In the genomic region with DNA sequence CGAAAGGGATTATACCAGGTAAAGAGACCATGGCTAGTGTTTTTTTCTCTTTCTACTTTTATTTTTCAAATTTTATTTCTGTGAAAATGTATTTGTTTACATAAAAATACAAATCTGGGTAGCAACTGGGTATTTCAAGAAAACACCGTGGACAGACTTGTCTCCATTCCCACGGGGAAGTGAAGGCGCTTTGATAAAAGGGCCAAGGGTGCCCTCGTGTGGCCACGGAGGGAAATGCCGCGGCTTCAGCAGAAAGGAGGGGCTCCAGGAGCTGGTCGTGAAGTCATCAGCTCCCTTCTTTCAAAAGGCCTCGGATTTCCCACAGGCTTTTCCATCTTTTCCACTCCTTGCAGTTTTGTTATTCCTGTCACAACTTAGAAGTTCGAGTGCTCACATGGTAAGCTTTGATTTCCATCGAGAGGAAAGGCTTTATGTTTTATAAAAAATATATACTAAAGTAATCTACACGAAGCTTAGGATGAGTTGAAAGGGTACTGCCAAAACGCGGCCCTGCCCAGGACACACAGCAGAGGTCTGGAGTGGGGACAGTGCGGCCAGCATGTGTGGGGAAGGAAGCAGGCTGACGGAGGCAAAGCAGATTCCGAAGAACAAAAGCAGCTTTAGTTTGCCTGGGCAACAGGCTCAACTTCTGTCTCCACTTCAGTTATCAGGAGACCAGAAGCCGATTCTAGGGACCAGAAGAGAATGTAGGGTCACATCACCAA, we compare ENCODE assay signal across 1 cellular context.
TF ChIP-seq lines count a peak whose summit lies in the region.

No MANE protein-coding gene starts in this region.

TF ChIP-seq in K562, 482 proteins besides CTCF, POLR2A, EP300 and RAD21 (continued from another document):
- TF ChIP-seq, protein P1, sequence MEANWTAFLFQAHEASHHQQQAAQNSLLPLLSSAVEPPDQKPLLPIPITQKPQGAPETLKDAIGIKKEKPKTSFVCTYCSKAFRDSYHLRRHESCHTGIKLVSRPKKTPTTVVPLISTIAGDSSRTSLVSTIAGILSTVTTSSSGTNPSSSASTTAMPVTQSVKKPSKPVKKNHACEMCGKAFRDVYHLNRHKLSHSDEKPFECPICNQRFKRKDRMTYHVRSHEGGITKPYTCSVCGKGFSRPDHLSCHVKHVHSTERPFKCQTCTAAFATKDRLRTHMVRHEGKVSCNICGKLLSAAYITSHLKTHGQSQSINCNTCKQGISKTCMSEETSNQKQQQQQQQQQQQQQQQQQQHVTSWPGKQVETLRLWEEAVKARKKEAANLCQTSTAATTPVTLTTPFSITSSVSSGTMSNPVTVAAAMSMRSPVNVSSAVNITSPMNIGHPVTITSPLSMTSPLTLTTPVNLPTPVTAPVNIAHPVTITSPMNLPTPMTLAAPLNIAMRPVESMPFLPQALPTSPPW (CRISPR knock-in tag; IDR thresholded peaks at IDR 0.05), result peak; percentile 67
- TF ChIP-seq TBL1XR1 (IDR thresholded peaks at IDR 0.05; ENCODE audit: low read length in 2 of 2), result no peak
- TF ChIP-seq, protein P2, sequence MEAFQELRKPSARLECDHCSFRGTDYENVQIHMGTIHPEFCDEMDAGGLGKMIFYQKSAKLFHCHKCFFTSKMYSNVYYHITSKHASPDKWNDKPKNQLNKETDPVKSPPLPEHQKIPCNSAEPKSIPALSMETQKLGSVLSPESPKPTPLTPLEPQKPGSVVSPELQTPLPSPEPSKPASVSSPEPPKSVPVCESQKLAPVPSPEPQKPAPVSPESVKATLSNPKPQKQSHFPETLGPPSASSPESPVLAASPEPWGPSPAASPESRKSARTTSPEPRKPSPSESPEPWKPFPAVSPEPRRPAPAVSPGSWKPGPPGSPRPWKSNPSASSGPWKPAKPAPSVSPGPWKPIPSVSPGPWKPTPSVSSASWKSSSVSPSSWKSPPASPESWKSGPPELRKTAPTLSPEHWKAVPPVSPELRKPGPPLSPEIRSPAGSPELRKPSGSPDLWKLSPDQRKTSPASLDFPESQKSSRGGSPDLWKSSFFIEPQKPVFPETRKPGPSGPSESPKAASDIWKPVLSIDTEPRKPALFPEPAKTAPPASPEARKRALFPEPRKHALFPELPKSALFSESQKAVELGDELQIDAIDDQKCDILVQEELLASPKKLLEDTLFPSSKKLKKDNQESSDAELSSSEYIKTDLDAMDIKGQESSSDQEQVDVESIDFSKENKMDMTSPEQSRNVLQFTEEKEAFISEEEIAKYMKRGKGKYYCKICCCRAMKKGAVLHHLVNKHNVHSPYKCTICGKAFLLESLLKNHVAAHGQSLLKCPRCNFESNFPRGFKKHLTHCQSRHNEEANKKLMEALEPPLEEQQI (IDR thresholded peaks at IDR 0.05), result no peak
- TF ChIP-seq ZKSCAN3 (CRISPR knock-in tag; IDR thresholded peaks at IDR 0.05), result no peak
- TF ChIP-seq GATAD2B (IDR thresholded peaks at IDR 0.05; ENCODE audit: borderline replicate concordance), result no peak
- no peak for TF ChIP-seq PURB (CRISPR knock-in tag; IDR thresholded peaks at IDR 0.05; ENCODE audit: low read depth)
- TF ChIP-seq SMC3 (conservative IDR thresholded peaks at IDR 0.05; ENCODE audit: insufficient read depth, low read depth, low read length), result peak; percentile 88
- TF ChIP-seq MYC (IDR thresholded peaks at IDR 0.05; ENCODE audit: low read depth, low read length), result 0 out of 2 replicates have a peak, but pooled peaks have one; percentile 23
- no peak for TF ChIP-seq MYC (CRISPR knock-in tag; IDR thresholded peaks at IDR 0.05; ENCODE audit: borderline replicate concordance, low read depth)
- TF ChIP-seq MCM3 (IDR thresholded peaks at IDR 0.05), result no peak
- TF ChIP-seq, protein P3, sequence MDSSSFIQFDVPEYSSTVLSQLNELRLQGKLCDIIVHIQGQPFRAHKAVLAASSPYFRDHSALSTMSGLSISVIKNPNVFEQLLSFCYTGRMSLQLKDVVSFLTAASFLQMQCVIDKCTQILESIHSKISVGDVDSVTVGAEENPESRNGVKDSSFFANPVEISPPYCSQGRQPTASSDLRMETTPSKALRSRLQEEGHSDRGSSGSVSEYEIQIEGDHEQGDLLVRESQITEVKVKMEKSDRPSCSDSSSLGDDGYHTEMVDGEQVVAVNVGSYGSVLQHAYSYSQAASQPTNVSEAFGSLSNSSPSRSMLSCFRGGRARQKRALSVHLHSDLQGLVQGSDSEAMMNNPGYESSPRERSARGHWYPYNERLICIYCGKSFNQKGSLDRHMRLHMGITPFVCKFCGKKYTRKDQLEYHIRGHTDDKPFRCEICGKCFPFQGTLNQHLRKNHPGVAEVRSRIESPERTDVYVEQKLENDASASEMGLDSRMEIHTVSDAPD (CRISPR knock-in tag; IDR thresholded peaks at IDR 0.05), result no peak
- no peak for TF ChIP-seq SOX6 (IDR thresholded peaks at IDR 0.05)
- TF ChIP-seq, protein P4, sequence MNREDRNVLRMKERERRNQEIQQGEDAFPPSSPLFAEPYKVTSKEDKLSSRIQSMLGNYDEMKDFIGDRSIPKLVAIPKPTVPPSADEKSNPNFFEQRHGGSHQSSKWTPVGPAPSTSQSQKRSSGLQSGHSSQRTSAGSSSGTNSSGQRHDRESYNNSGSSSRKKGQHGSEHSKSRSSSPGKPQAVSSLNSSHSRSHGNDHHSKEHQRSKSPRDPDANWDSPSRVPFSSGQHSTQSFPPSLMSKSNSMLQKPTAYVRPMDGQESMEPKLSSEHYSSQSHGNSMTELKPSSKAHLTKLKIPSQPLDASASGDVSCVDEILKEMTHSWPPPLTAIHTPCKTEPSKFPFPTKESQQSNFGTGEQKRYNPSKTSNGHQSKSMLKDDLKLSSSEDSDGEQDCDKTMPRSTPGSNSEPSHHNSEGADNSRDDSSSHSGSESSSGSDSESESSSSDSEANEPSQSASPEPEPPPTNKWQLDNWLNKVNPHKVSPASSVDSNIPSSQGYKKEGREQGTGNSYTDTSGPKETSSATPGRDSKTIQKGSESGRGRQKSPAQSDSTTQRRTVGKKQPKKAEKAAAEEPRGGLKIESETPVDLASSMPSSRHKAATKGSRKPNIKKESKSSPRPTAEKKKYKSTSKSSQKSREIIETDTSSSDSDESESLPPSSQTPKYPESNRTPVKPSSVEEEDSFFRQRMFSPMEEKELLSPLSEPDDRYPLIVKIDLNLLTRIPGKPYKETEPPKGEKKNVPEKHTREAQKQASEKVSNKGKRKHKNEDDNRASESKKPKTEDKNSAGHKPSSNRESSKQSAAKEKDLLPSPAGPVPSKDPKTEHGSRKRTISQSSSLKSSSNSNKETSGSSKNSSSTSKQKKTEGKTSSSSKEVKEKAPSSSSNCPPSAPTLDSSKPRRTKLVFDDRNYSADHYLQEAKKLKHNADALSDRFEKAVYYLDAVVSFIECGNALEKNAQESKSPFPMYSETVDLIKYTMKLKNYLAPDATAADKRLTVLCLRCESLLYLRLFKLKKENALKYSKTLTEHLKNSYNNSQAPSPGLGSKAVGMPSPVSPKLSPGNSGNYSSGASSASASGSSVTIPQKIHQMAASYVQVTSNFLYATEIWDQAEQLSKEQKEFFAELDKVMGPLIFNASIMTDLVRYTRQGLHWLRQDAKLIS (CRISPR knock-in tag; IDR thresholded peaks at IDR 0.05), result no peak
- TF ChIP-seq RFX7 (CRISPR knock-in tag; IDR thresholded peaks at IDR 0.05), result no peak
TF ChIP-seq in K562: peak in this region for 8.
